Comparison of ENCODE assay signal across 10 cellular contexts in genomic region chr11:130897262-130898182, GRCh38. TPM values are rescaled to one million over a fixed set of nuclear protein-coding genes. Genes with fewer than 3 reads are reported as not detected.
A peak's percentile ranks its signal among the peaks of the same experiment; 100 is the strongest.
DNase-seq lines count a peak whose midpoint lies in the region; ATAC-seq and TF ChIP-seq lines count a peak whose summit lies in the region.
"Had no signal": no experiment of that assay in that cellular context is flagged by ENCODE, and none has a peak within 500 bp of the region (broad histone marks: within the 10 kb centered on the region; RNA-seq: fewer than 3 reads in every experiment).

No MANE protein-coding gene starts in this region.

- H2AFZ ChIP-seq in ACC112 (ENCODE audit: low read length, unreplicated experiment): no peak overlapping the region

- DNase-seq in RWPE2 (ENCODE audit: low spot score) (peak; percentile 88), fibroblast of mammary gland (ENCODE audit: low read depth) (peak; percentile 97), non-pigmented ciliary epithelial cell (ENCODE audit: low read depth) (peak; percentile 83), immature natural killer cell (no peak), NCI-H345 (lab: John Stamatoyannopoulos, UW) (no peak)
- DNase-seq: activated CD4-positive, alpha-beta T cell treated with anti-CD3 and anti-CD28 coated beads for 1 hour; NCI-H1048 had no signal

- peak; percentile 79 for ATAC-seq in RWPE2 (ENCODE audit: low read depth)
- no peak for ATAC-seq in GM19328 (IDR thresholded peaks at IDR 0.05; ENCODE audit: unreplicated experiment)
- no peak for ATAC-seq in GM21576 (IDR thresholded peaks at IDR 0.05; ENCODE audit: unreplicated experiment)

- no peak for TF ChIP-seq CTCF in RWPE2 (IDR thresholded peaks at IDR 0.05; ENCODE audit: poor library complexity, severe bottlenecking)
- TF ChIP-seq CTCF in fibroblast of mammary gland (conservative IDR thresholded peaks at IDR 0.05; ENCODE audit: control insufficient read depth, insufficient read depth, low read depth, low read length): no peak

- H3K27ac ChIP-seq in ACC112 (ENCODE audit: low read depth, low read length): peak overlapping the region; percentile 99
- H3K27ac ChIP-seq in RWPE2 (ENCODE audit: poor library complexity, severe bottlenecking): peak overlapping the region; percentile 80

- H3K27ac Mint-ChIP-seq in immature natural killer cell: peak overlapping the region in 1 of 6 donors; percentile 62

- H3K27me3 ChIP-seq in ACC112 (ENCODE audit: insufficient read depth, low read length) (no peaks in the 10 kb centered on the region), RWPE2 (ENCODE audit: insufficient read depth, poor library complexity, severe bottlenecking) (no peaks in the 10 kb centered on the region)

- H3K36me3 ChIP-seq in ACC112 (ENCODE audit: insufficient read depth, low read length) (peaks cover 49% of the 10 kb centered on the region), RWPE2 (ENCODE audit: low read depth) (peaks cover 89% of the 10 kb centered on the region)

- no peaks in the 10 kb centered on the region for H3K27me3 Mint-ChIP-seq in immature natural killer cell (ENCODE audit: low read depth in 3 of 3)

- H3K36me3 Mint-ChIP-seq in immature natural killer cell: peaks cover 25 to 64% (median 40%) of the 10 kb centered on the region in 3 donors

- H3K4me3 Mint-ChIP-seq in immature natural killer cell: no peak overlapping the region

- peaks cover 32% of the 10 kb centered on the region for H3K4me1 ChIP-seq in ACC112 (ENCODE audit: control insufficient read depth, insufficient read depth, low read length, unreplicated experiment)
- H3K4me1 ChIP-seq in RWPE2 (ENCODE audit: insufficient read depth, poor library complexity, severe bottlenecking): peaks cover 16% of the 10 kb centered on the region

- no peaks in the 10 kb centered on the region for H3K9me3 ChIP-seq in RWPE2 (ENCODE audit: severe bottlenecking)

- no peaks in the 10 kb centered on the region for H3K9me3 Mint-ChIP-seq in immature natural killer cell

- H3K4me3 ChIP-seq in ACC112 (ENCODE audit: low read depth, low read length) (peak overlapping the region; percentile 64), RWPE2 (ENCODE audit: severe bottlenecking) (no peak overlapping the region), fibroblast of mammary gland (ENCODE audit: control insufficient read depth, low read depth, low read length) (no peak overlapping the region)

- H3K79me2 ChIP-seq in ACC112 (ENCODE audit: control insufficient read depth, insufficient read depth, low read length, unreplicated experiment): peaks cover 11% of the 10 kb centered on the region

- peaks cover 0 to 5% of the 10 kb centered on the region in 2 donors for H3K4me1 Mint-ChIP-seq in immature natural killer cell

RNA-seq across cellular contexts. Expression of gene SNX19, which starts 18.8 kb away (rescaled TPM):
- polyA plus RNA-seq in immature natural killer cell: 10 to 100 TPM in 2 of 3 donors, 1 to 10 TPM in 1; 9.5 to 29.5 (median 18.0) TPM

Comparison
In these comparisons a context has a peak if more than half of its experiments do, and no peak if none do; other contexts are left out.
1. DNase-seq: peak in RWPE2 (single experiment), fibroblast of mammary gland (single experiment) and non-pigmented ciliary epithelial cell (single experiment); none in immature natural killer cell (0 of 3) and NCI-H345 (single experiment).